In the genomic region with DNA sequence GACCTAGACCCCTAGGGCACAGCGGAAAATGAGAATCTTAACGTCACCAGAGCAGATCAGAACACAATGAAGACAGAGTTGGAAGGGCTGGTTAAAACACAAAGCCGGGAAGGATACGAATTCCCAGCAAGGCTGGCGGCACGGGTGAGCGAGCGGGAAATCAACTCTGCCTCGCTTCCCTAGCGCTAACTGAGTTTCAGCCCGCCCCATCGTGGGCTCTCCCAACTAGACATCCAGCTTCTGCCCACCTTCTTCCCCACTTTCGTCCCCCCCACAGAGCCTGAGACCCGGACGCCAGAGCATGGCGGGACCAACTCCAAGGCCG, we compare ENCODE assay signal across 1 cellular context.
TF ChIP-seq lines count a peak whose summit lies in the region.

No MANE protein-coding gene starts in this region.

TF ChIP-seq in HepG2, 621 proteins besides CTCF, POLR2A, EP300 and RAD21 (continued from another document and continues in another):
- no peak for TF ChIP-seq EEA1 (CRISPR knock-in tag; IDR thresholded peaks at IDR 0.05; ENCODE audit: borderline replicate concordance)
- TF ChIP-seq HMGXB4 (CRISPR knock-in tag; IDR thresholded peaks at IDR 0.05; ENCODE audit: borderline replicate concordance in 1 of 2, low read depth in 1 of 2), result no peak
- TF ChIP-seq KLF15 (CRISPR knock-in tag; IDR thresholded peaks at IDR 0.05; ENCODE audit: borderline replicate concordance), result no peak
- no peak for TF ChIP-seq ZNF33B (CRISPR knock-in tag; IDR thresholded peaks at IDR 0.05)
- no peak for TF ChIP-seq ZHX1 (CRISPR knock-in tag; IDR thresholded peaks at IDR 0.05; ENCODE audit: low read depth)
- no peak for TF ChIP-seq AKAP8 (CRISPR knock-in tag; IDR thresholded peaks at IDR 0.05)
- no peak for TF ChIP-seq POGZ (CRISPR knock-in tag; IDR thresholded peaks at IDR 0.05)
- TF ChIP-seq ZMYM2 (CRISPR knock-in tag; IDR thresholded peaks at IDR 0.05), result no peak
- peak; percentile 30 for TF ChIP-seq ZNF782 (CRISPR knock-in tag; IDR thresholded peaks at IDR 0.05; ENCODE audit: borderline replicate concordance)
- no peak for TF ChIP-seq ELF3 (CRISPR knock-in tag; IDR thresholded peaks at IDR 0.05)
- TF ChIP-seq, protein P1, sequence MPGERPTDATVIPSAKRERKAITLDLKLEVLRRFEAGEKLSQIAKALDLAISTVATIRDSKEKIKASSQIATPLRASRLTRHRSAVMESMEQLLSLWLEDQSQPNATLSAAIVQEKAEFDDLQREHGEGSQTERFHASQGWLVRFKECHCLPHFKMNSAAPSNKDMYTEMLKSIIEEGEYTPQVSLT (CRISPR knock-in tag; IDR thresholded peaks at IDR 0.05; ENCODE audit: borderline replicate concordance, low read depth), result no peak
- 0 out of 2 replicates have a peak, but pooled peaks have one; percentile 16 for TF ChIP-seq PBX2 (CRISPR knock-in tag; IDR thresholded peaks at IDR 0.05)
- no peak for TF ChIP-seq ZC3H4 (CRISPR knock-in tag; IDR thresholded peaks at IDR 0.05; ENCODE audit: borderline replicate concordance)
- no peak for TF ChIP-seq FLYWCH1 (CRISPR knock-in tag; IDR thresholded peaks at IDR 0.05)
- TF ChIP-seq SOX6 (IDR thresholded peaks at IDR 0.05), result no peak
- no peak for TF ChIP-seq SOX6 (CRISPR knock-in tag; IDR thresholded peaks at IDR 0.05)
- TF ChIP-seq, protein P2, sequence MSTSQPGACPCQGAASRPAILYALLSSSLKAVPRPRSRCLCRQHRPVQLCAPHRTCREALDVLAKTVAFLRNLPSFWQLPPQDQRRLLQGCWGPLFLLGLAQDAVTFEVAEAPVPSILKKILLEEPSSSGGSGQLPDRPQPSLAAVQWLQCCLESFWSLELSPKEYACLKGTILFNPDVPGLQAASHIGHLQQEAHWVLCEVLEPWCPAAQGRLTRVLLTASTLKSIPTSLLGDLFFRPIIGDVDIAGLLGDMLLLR (CRISPR knock-in tag; IDR thresholded peaks at IDR 0.05), result peak; percentile 75; the same call in 1 of the 2 replicates
- TF ChIP-seq ZNF180 (CRISPR knock-in tag; IDR thresholded peaks at IDR 0.05; ENCODE audit: borderline replicate concordance, low read depth), result no peak
- 0 out of 2 replicates have a peak, but pooled peaks have one; percentile 34 for TF ChIP-seq ZNF234 (CRISPR knock-in tag; conservative IDR thresholded peaks at IDR 0.05)
- TF ChIP-seq HNRNPH1 (optimal IDR thresholded peaks at IDR 0.05; ENCODE audit: low read depth, low read length), result no peak
- no peak for TF ChIP-seq HDAC6 (IDR thresholded peaks at IDR 0.05; ENCODE audit: low read depth, low read length)
- TF ChIP-seq MZF1 (CRISPR knock-in tag; IDR thresholded peaks at IDR 0.05; ENCODE audit: borderline replicate concordance), result no peak
- TF ChIP-seq ZNF816 (CRISPR knock-in tag; IDR thresholded peaks at IDR 0.05; ENCODE audit: borderline replicate concordance), result no peak
- TF ChIP-seq SKI (IDR thresholded peaks at IDR 0.05; ENCODE audit: partially characterized antibody), result no peak
- no peak for TF ChIP-seq ZNF777 (CRISPR knock-in tag; IDR thresholded peaks at IDR 0.05)
- no peak for TF ChIP-seq ZNF792 (CRISPR knock-in tag; IDR thresholded peaks at IDR 0.05)
- TF ChIP-seq, protein P3, sequence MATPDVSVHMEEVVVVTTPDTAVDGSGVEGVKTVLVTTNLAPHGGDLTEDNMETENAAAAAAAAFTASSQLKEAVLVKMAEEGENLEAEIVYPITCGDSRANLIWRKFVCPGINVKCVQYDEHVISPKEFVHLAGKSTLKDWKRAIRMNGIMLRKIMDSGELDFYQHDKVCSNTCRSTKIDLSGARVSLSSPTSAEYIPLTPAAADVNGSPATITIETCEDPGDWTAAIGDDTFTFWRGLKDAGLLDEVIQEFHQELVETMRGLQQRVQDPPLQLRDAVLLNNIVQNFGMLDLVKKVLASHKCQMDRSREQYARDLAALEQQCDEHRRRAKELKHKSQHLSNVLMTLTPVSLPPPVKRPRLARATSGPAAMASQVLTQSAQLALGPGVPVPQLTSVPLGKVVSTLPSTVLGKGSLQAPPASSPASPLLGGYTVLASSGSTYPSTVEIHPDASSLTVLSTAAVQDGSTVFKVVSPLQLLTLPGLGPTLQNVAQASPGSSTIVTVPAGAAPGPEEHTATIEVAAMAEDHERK (CRISPR knock-in tag; IDR thresholded peaks at IDR 0.05; ENCODE audit: low read depth), result no peak
- 0 out of 2 replicates have a peak, but pooled peaks have one; percentile 22 for TF ChIP-seq ZNF646 (CRISPR knock-in tag; IDR thresholded peaks at IDR 0.05)
- no peak for TF ChIP-seq CC2D1A (CRISPR knock-in tag; IDR thresholded peaks at IDR 0.05)
- TF ChIP-seq NFYB (CRISPR knock-in tag; IDR thresholded peaks at IDR 0.05), result no peak
- TF ChIP-seq RCOR2 (CRISPR knock-in tag; IDR thresholded peaks at IDR 0.05), result no peak
- TF ChIP-seq ZNF501 (CRISPR knock-in tag; IDR thresholded peaks at IDR 0.05), result no peak
- no peak for TF ChIP-seq IRX3 (CRISPR knock-in tag; IDR thresholded peaks at IDR 0.05; ENCODE audit: borderline replicate concordance, low read depth)
- no peak for TF ChIP-seq ARHGAP35 (CRISPR knock-in tag; IDR thresholded peaks at IDR 0.05; ENCODE audit: borderline replicate concordance)
- no peak for TF ChIP-seq ZBTB49 (CRISPR knock-in tag; IDR thresholded peaks at IDR 0.05; ENCODE audit: borderline replicate concordance)
- no peak for TF ChIP-seq ZNF160 (CRISPR knock-in tag; IDR thresholded peaks at IDR 0.05)
- no peak for TF ChIP-seq ZNF589 (CRISPR knock-in tag; conservative IDR thresholded peaks at IDR 0.05)
- no peak for TF ChIP-seq PHF20 (CRISPR knock-in tag; IDR thresholded peaks at IDR 0.05)
- TF ChIP-seq ZNF766 (CRISPR knock-in tag; IDR thresholded peaks at IDR 0.05; ENCODE audit: borderline replicate concordance), result no peak
- TF ChIP-seq ZBTB44 (CRISPR knock-in tag; IDR thresholded peaks at IDR 0.05), result no peak
- TF ChIP-seq THAP11 (CRISPR knock-in tag; IDR thresholded peaks at IDR 0.05), result no peak
